In the genomic region with DNA sequence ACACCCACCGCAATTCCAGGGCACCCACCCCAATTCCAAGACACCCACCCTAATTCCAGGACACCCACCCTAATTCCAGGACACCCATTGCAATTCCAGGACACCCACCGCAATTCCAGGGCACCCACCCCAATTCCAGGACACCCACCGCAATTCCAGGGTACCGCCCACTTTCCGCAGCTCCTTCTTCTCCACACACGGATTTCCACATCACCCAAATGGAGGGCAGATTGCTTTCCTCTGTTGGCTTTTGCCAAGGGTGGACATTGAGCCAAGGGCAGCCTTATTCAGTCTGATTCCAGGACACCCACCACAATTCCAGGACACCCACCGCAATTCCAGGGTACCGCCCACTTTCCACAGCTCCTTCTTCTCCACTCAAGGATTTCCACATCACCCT, we compare ENCODE assay signal across 1 cellular context. TPM values are rescaled to one million over a fixed set of nuclear protein-coding genes. Genes with fewer than 3 reads are reported as not detected.
"Had no signal": no experiment of that assay in that cellular context is flagged by ENCODE, and none has a peak within 500 bp of the region (broad histone marks: within the 10 kb centered on the region; RNA-seq: fewer than 3 reads in every experiment).

No MANE protein-coding gene starts in this region.

RNA-seq across cellular contexts. Expression of a gene that starts 25.6 kb away (rescaled TPM):
- total RNA-seq: NCI-H460 had no signal
